Comparison of ENCODE assay signal across 23 cellular contexts in the genomic region with DNA sequence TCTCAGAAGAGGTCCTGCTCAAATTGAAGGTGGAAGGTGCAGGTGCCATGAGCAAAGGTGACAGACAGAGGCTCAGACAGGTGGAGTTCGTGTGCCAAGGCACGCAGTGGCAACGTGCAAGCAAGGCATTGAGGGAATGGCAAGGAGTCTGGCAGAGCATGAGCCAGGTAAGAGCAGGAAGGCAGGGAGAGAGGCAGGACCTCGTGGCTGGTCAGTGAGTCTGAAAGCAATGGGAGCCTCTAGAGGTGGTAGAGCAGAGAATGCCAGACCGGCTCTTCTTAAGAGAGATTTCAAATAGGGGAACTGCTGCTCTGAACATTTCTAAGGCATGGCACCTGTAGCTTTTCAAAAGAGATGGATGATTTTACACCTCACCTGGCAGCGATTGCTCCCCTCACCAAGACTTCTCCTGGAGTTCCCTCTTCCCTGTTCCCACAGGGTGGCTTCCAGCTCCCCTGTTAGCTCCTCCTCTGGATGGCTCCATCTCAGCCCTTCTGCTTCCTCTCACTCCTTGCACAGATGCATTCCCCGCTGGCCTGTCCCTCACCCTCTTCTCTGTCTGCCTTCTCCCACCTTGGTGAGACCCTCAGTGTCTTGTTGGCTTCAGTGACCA. TPM values are rescaled to one million over a fixed set of nuclear protein-coding genes. Genes with fewer than 3 reads are reported as not detected.
DNase-seq lines count a peak whose midpoint lies in the region; ATAC-seq and TF ChIP-seq lines count a peak whose summit lies in the region.
"Had no signal": no experiment of that assay in that cellular context is flagged by ENCODE, and none has a peak within 500 bp of the region (broad histone marks: within the 10 kb centered on the region; RNA-seq: fewer than 3 reads in every experiment).

No MANE protein-coding gene starts in this region.

- H3K27ac Mint-ChIP-seq in progenitor cell of endocrine pancreas = peak overlapping the region; percentile 73
- no peak overlapping the region for H3K27ac Mint-ChIP-seq in CD4-positive, alpha-beta memory T cell
- H3K27ac Mint-ChIP-seq: activated CD4-positive, alpha-beta memory T cell treated with anti-CD3 and anti-CD28 coated beads for 36 hours; GM23338; stimulated activated effector memory CD8-positive, alpha-beta T cell treated with anti-CD3 and anti-CD28 coated beads, Interleukin-12 subunit alpha, Interleukin-12 subunit beta, amount 100 ng/mL, for 72 hours had no signal

- no peaks in the 10 kb centered on the region for H3K9me3 ChIP-seq in OCI-LY3 (ENCODE audit: insufficient read depth, low read length)
- no peaks in the 10 kb centered on the region for H3K9me3 ChIP-seq in CD4-positive, alpha-beta memory T cell (ENCODE audit: control insufficient read depth in 1 of 2, low read length in 2 of 2)
- H3K9me3 ChIP-seq: gastroesophageal sphincter, SJSA1, tibial artery had no signal

- H3K27me3 ChIP-seq in OCI-LY3 (ENCODE audit: low read depth, low read length) = peaks cover 4% of the 10 kb centered on the region; the same call in 1 of the 2 replicates
- peaks cover 11% of the 10 kb centered on the region for H3K27me3 ChIP-seq in CD4-positive, alpha-beta memory T cell (ENCODE audit: insufficient read depth, low read length)

- no peak overlapping the region for H3K4me3 ChIP-seq in OCI-LY3 (ENCODE audit: low read length)
- no peak overlapping the region for H3K4me3 ChIP-seq in CD4-positive, alpha-beta memory T cell (ENCODE audit: low read length in 2 of 2)
- H3K4me3 ChIP-seq: cardiac muscle cell, gastroesophageal sphincter, GM23338, SJSA1, tibial artery had no signal

- no peaks in the 10 kb centered on the region for H3K9me3 Mint-ChIP-seq in progenitor cell of endocrine pancreas (ENCODE audit: low read depth)
- peaks cover 0 to 2% (median 0%) of the 10 kb centered on the region in 8 donors for H3K9me3 Mint-ChIP-seq in CD4-positive, alpha-beta memory T cell
- H3K9me3 Mint-ChIP-seq: activated CD4-positive, alpha-beta memory T cell treated with anti-CD3 and anti-CD28 coated beads for 36 hours; GM23338; stimulated activated effector memory CD8-positive, alpha-beta T cell treated with anti-CD3 and anti-CD28 coated beads, Interleukin-12 subunit alpha, Interleukin-12 subunit beta, amount 100 ng/mL, for 72 hours had no signal

- no peak overlapping the region; the same call in 1 of the 2 replicates for H3K9ac ChIP-seq in OCI-LY3 (ENCODE audit: low read length)

- intact Hi-C loops in CD4-positive, alpha-beta memory T cell (cut with micrococcal nuclease) = no loop called here

- H3K79me2 ChIP-seq in OCI-LY3 (ENCODE audit: low read length) = no peaks in the 10 kb centered on the region

- no peaks in the 10 kb centered on the region for H3K27me3 Mint-ChIP-seq in progenitor cell of endocrine pancreas
- peaks cover 20 to 30% of the 10 kb centered on the region in 2 donors for H3K27me3 Mint-ChIP-seq in CD4-positive, alpha-beta memory T cell

- in situ Hi-C loops in G401 (cut with HindIII; ENCODE audit: low sequenced_read_pairs) = no loop called here

- H2AFZ ChIP-seq in OCI-LY3 (ENCODE audit: low read depth, low read length) = no peak overlapping the region
- H2AFZ ChIP-seq: GM23338 had no signal

- peaks cover 49% of the 10 kb centered on the region for H3K4me1 Mint-ChIP-seq in progenitor cell of endocrine pancreas (ENCODE audit: low read depth)
- peaks cover 0 to 8% (median under 1%) of the 10 kb centered on the region in 4 donors for H3K4me1 Mint-ChIP-seq in CD4-positive, alpha-beta memory T cell

- peak overlapping the region; percentile 19; the same call in 1 of the 2 replicates for H3K4me2 ChIP-seq in OCI-LY3 (ENCODE audit: low read length)
- H3K4me2 ChIP-seq: GM23338 had no signal

- no peaks in the 10 kb centered on the region for H3K36me3 ChIP-seq in OCI-LY3 (replicated peaks; ENCODE audit: low read depth, low read length)
- H3K36me3 ChIP-seq in CD4-positive, alpha-beta memory T cell (ENCODE audit: insufficient read depth, low read length) = no peaks in the 10 kb centered on the region
- H3K36me3 ChIP-seq: cardiac muscle cell, gastroesophageal sphincter, SJSA1, tibial artery had no signal

- DNase-seq in G401 (ENCODE audit: low spot score) (peak; percentile 80), progenitor cell of endocrine pancreas (ENCODE audit: low spot score, unreplicated experiment) (no peak), dermis blood vessel endothelial cell (no peak)
- no peak for DNase-seq in stimulated activated naive CD4-positive, alpha-beta T cell treated with Interleukin-2 at 50 U/mL for 16 hours (lab: John Stamatoyannopoulos, UW)
- DNase-seq in CD4-positive, alpha-beta memory T cell = no peak
- DNase-seq: activated CD4-positive, alpha-beta memory T cell treated with anti-CD3 and anti-CD28 coated beads for 36 hours; activated gamma-delta T cell; activated T-cell treated with anti-CD3 and anti-CD28 coated beads for 4 hours; DND-41; mammary epithelial cell; NCI-H1417; NCI-H526 treated with DMSO at 0.1 percent for 48 hours; tibial artery had no signal

- H3K36me3 Mint-ChIP-seq in progenitor cell of endocrine pancreas (ENCODE audit: insufficient read depth) = peaks cover 6% of the 10 kb centered on the region
- H3K36me3 Mint-ChIP-seq in CD4-positive, alpha-beta memory T cell = no peaks in the 10 kb centered on the region
- H3K36me3 Mint-ChIP-seq: activated CD4-positive, alpha-beta memory T cell treated with anti-CD3 and anti-CD28 coated beads for 36 hours; stimulated activated effector memory CD8-positive, alpha-beta T cell treated with anti-CD3 and anti-CD28 coated beads, Interleukin-12 subunit alpha, Interleukin-12 subunit beta, amount 100 ng/mL, for 72 hours had no signal

- no peaks in the 10 kb centered on the region for H4K20me1 ChIP-seq in OCI-LY3 (ENCODE audit: insufficient read depth, low read length)

- CTCF ChIA-PET in CD4-positive, alpha-beta memory T cell (lab: Charles Lee; ENCODE audit: partially characterized antibody) = interaction anchor here (0.6 kb wide), 2 partner anchors 24 to 36 kb away, joined by 3 read pairs; no protein-coding TSS in a partner anchor

- H3K4me3 Mint-ChIP-seq in progenitor cell of endocrine pancreas (ENCODE audit: low read depth) = peak overlapping the region; percentile 48
- no peak overlapping the region for H3K4me3 Mint-ChIP-seq in CD4-positive, alpha-beta memory T cell
- H3K4me3 Mint-ChIP-seq: activated CD4-positive, alpha-beta memory T cell treated with anti-CD3 and anti-CD28 coated beads for 36 hours; GM23338; stimulated activated effector memory CD8-positive, alpha-beta T cell treated with anti-CD3 and anti-CD28 coated beads, Interleukin-12 subunit alpha, Interleukin-12 subunit beta, amount 100 ng/mL, for 72 hours had no signal

- POLR2A ChIA-PET in CD4-positive, alpha-beta memory T cell (lab: Charles Lee; ENCODE audit: partially characterized antibody) = no interaction called here

- H3K4me1 ChIP-seq in OCI-LY3 (ENCODE audit: low read length) = peaks cover 52% of the 10 kb centered on the region
- peaks cover 7% of the 10 kb centered on the region for H3K4me1 ChIP-seq in CD4-positive, alpha-beta memory T cell (ENCODE audit: insufficient read depth, low read length)

- no peak for ATAC-seq in HG03342 (IDR thresholded peaks at IDR 0.05; ENCODE audit: unreplicated experiment)
- ATAC-seq: esophagus mucosa; gastroesophageal sphincter; GM23338; stimulated activated effector memory CD8-positive, alpha-beta T cell treated with anti-CD3 and anti-CD28 coated beads, Interleukin-12 subunit alpha, Interleukin-12 subunit beta, amount 100 ng/mL, for 72 hours had no signal

- H3K27ac ChIP-seq in OCI-LY3 (ENCODE audit: low read length) (no peak overlapping the region), cingulate gyrus (ENCODE audit: low read depth, low read length) (peak overlapping the region; percentile 10)
- H3K27ac ChIP-seq in CD4-positive, alpha-beta memory T cell (ENCODE audit: low read depth, low read length) = no peak overlapping the region
- H3K27ac ChIP-seq: cardiac muscle cell, gastroesophageal sphincter, SJSA1, tibial artery had no signal

- TF ChIP-seq CTCF in OCI-LY3 (IDR thresholded peaks at IDR 0.05; ENCODE audit: low read depth, low read length) (peak; percentile 34), progenitor cell of endocrine pancreas (IDR thresholded peaks at IDR 0.05; ENCODE audit: unreplicated experiment) (no peak)

RNA-seq across cellular contexts. Expression of a gene that starts 2.7 kb away (rescaled TPM):
- total RNA-seq in G401 (2014; rRNA removed; shearing (Covaris generic)) = 1.3 and 4.2 TPM in 2 replicates
- total RNA-seq in progenitor cell of endocrine pancreas (63.9 and 65.6 TPM in 2 replicates), dermis blood vessel endothelial cell (26.7 and 44.2 TPM in 2 replicates)
- under 1 TPM; 0.19 to 0.29 TPM for total RNA-seq in CD4-positive, alpha-beta memory T cell
- under 1 TPM in 1 of 2 donors, not detected in 1; 0.29 TPM for polyA plus RNA-seq in CD4-positive, alpha-beta memory T cell
- total RNA-seq: HT1080 had no signal
